Comparison of ENCODE assay signal across 8 cellular contexts in genomic region chr5:142024771-142025304, GRCh38. TPM values are rescaled to one million over a fixed set of nuclear protein-coding genes. Genes with fewer than 3 reads are reported as not detected.
A peak's percentile ranks its signal among the peaks of the same experiment; 100 is the strongest.
DNase-seq lines count a peak whose midpoint lies in the region; ATAC-seq and TF ChIP-seq lines count a peak whose summit lies in the region.

No MANE protein-coding gene starts in this region.

- H3K27me3 ChIP-seq in right cardiac atrium (ENCODE audit: control insufficient read depth, insufficient read depth) (no peaks in the 10 kb centered on the region), psoas muscle (ENCODE audit: insufficient read depth in 3 of 3, low read length in 2 of 3) (no peaks in the 10 kb centered on the region)

- H3K4me1 ChIP-seq in right cardiac atrium (ENCODE audit: control insufficient read depth, insufficient read depth, low read length) (no peaks in the 10 kb centered on the region), psoas muscle (peaks cover 7% of the 10 kb centered on the region), urinary bladder (ENCODE audit: insufficient read depth) (no peaks in the 10 kb centered on the region)

- DNase-seq in NCI-H187 (lab: John Stamatoyannopoulos, UW): peak; percentile 45 to 69
- DNase-seq in T-helper 2 cell: peak; percentile 62 to 95 (median 76)
- peak; percentile 32 to 94 (median 84) for DNase-seq in anterior cingulate cortex (lab: John Stamatoyannopoulos, UW)
- peak; percentile 91 to 96 (median 95) for DNase-seq in right cardiac atrium
- peak; percentile 87 to 92 for DNase-seq in psoas muscle

- H3K36me3 ChIP-seq in psoas muscle (ENCODE audit: insufficient read depth in 1 of 2, low read depth in 1 of 2): no peaks in the 10 kb centered on the region
- H3K36me3 ChIP-seq in urinary bladder (ENCODE audit: insufficient read depth): no peaks in the 10 kb centered on the region

- no peaks in the 10 kb centered on the region for H3K9me3 ChIP-seq in right cardiac atrium (ENCODE audit: control insufficient read depth, low read length)
- no peaks in the 10 kb centered on the region for H3K9me3 ChIP-seq in psoas muscle

- WGBS in right cardiac atrium: under 1% methylated on average over 26 of the region's 26 CpGs
- WGBS in psoas muscle, 3 donors: 0 to 1% (median 0%) methylated on average over 26 of the region's 26 CpGs
- under 1% methylated on average over 26 of the region's 26 CpGs for WGBS in urinary bladder

- no peak for TF ChIP-seq CTCF in psoas muscle (IDR thresholded peaks at IDR 0.05)

- H3K4me3 ChIP-seq in right cardiac atrium (ENCODE audit: low read length) (peak overlapping the region; percentile 61), psoas muscle (peak overlapping the region; percentile 69), urinary bladder (ENCODE audit: low read depth, low read length) (peak overlapping the region; percentile 29)

- peak overlapping the region; percentile 95 for H3K27ac ChIP-seq in right cardiac atrium (ENCODE audit: low read length)
- H3K27ac ChIP-seq in psoas muscle: peak overlapping the region; percentile 87
- peak overlapping the region; percentile 58 for H3K27ac ChIP-seq in urinary bladder (ENCODE audit: low read depth)

- intact Hi-C loops in right cardiac atrium (cut with DNase I) (loop anchor here in 1 of 4 donors (5.0 kb wide), 1 partner anchor 82 kb away; the partner anchor contains the start of gene NDFIP1), psoas muscle (cut with DNase I) (loop anchor here in 1 of 2 donors (5.0 kb wide), 1 partner anchor 37 kb away; no protein-coding TSS in a partner anchor)

- ATAC-seq in GM18502 (IDR thresholded peaks at IDR 0.05; ENCODE audit: poor library complexity, unreplicated experiment) (peak; percentile 100), HG02885 (IDR thresholded peaks at IDR 0.05; ENCODE audit: poor library complexity, unreplicated experiment) (peak; percentile 100), right cardiac atrium (peak; percentile 99), psoas muscle (peak; percentile 98 to 100 (median 99))

RNA-seq across cellular contexts. Expression of gene GNPDA1, which starts 12.0 kb away (rescaled TPM):
- 10 to 100 TPM; 16.9 to 22.5 (median 19.2) TPM for total RNA-seq in right cardiac atrium
- 12.1 TPM for polyA plus RNA-seq in right cardiac atrium
- total RNA-seq in psoas muscle: 10 to 100 TPM; 20.8 to 29.5 (median 25.7) TPM
- 10 to 100 TPM; 18.7 to 36.8 (median 30.2) TPM for polyA plus RNA-seq in psoas muscle
- 30.9 TPM for total RNA-seq in urinary bladder
- polyA plus RNA-seq in urinary bladder: 33.8 TPM

RNA-seq across cellular contexts. Expression of gene RNF14, which starts 55.9 kb away (rescaled TPM):
- total RNA-seq in right cardiac atrium: 100 to 1,000 TPM in 2 of 4 donors, 10 to 100 TPM in 2; 90.7 to 105 (median 97.7) TPM
- polyA plus RNA-seq in right cardiac atrium: 36.3 TPM
- 10 to 100 TPM; 54.1 to 89.6 (median 71.8) TPM for total RNA-seq in psoas muscle
- polyA plus RNA-seq in psoas muscle: 100 to 1,000 TPM in 1 of 3 donors, 10 to 100 TPM in 2; 44.1 to 137 (median 77.9) TPM
- 69.7 TPM for total RNA-seq in urinary bladder
- 51.9 TPM for polyA plus RNA-seq in urinary bladder

Comparison
In these comparisons a context has a peak if more than half of its experiments do, and no peak if none do; other contexts are left out.
1. Peak in every context shown above with its lines: DNase-seq, ATAC-seq, H3K4me3 ChIP-seq and H3K27ac ChIP-seq.